ENCODE assay signal across 13 cellular contexts in genomic region chr1:87392241-87393192, GRCh38.
DNase-seq lines count a peak whose midpoint lies in the region; ATAC-seq, FAIRE-seq and TF ChIP-seq lines count a peak whose summit lies in the region.
"Had no signal": no experiment of that assay in that cellular context is flagged by ENCODE, and none has a peak within 500 bp of the region (broad histone marks: within the 10 kb centered on the region; RNA-seq: fewer than 3 reads in every experiment).

No MANE protein-coding gene starts in this region.

- intact Hi-C loops in Calu3 (cut with micrococcal nuclease; ENCODE audit: unreplicated experiment) = loop anchor here (2.0 kb wide), 1 partner anchor 62 kb away; no protein-coding TSS in a partner anchor

- H3K4me3 ChIP-seq in cardiac fibroblast (replicated peaks in 1 of 2; ENCODE audit: low read depth in 2 of 2, low read length in 2 of 2) (no peak overlapping the region), coronary artery (no peak overlapping the region)

- peaks cover 10% of the 10 kb centered on the region for H3K9me3 Mint-ChIP-seq in Calu3 (ENCODE audit: low read depth, unreplicated experiment)
- H3K9me3 Mint-ChIP-seq: activated naive CD8-positive, alpha-beta T cell treated with anti-CD3 and anti-CD28 coated beads, Interleukin-2, amount 10 ng/mL, durations not matched to agents 7 days and 5 days; CD4-positive, alpha-beta T cell had no signal

- no peak overlapping the region for H3K27ac ChIP-seq in coronary artery

- FAIRE-seq in GM19239 (lab: Jason Lieb, UNC) = no peak

- peaks cover 32% of the 10 kb centered on the region for H3K4me1 Mint-ChIP-seq in Calu3 (ENCODE audit: low read depth, unreplicated experiment)
- H3K4me1 Mint-ChIP-seq: activated naive CD8-positive, alpha-beta T cell treated with anti-CD3 and anti-CD28 coated beads, Interleukin-2, amount 10 ng/mL, durations not matched to agents 7 days and 5 days had no signal

- H3K36me3 Mint-ChIP-seq in Calu3 (ENCODE audit: insufficient read depth, unreplicated experiment) = peaks cover 6% of the 10 kb centered on the region
- H3K36me3 Mint-ChIP-seq: activated naive CD8-positive, alpha-beta T cell treated with anti-CD3 and anti-CD28 coated beads, Interleukin-2, amount 10 ng/mL, durations not matched to agents 7 days and 5 days had no signal

- no peaks in the 10 kb centered on the region for H3K27me3 Mint-ChIP-seq in Calu3 (ENCODE audit: unreplicated experiment)
- H3K27me3 Mint-ChIP-seq: CD4-positive, alpha-beta T cell had no signal

- H3K27ac Mint-ChIP-seq in Calu3 (ENCODE audit: unreplicated experiment) = peak overlapping the region; percentile 50
- H3K27ac Mint-ChIP-seq: activated naive CD8-positive, alpha-beta T cell treated with anti-CD3 and anti-CD28 coated beads, Interleukin-2, amount 10 ng/mL, durations not matched to agents 7 days and 5 days; CD4-positive, alpha-beta T cell had no signal

- DNase-seq in Calu3 (peak; percentile 39), LoVo (ENCODE audit: low spot score) (peak; percentile 63), cardiac fibroblast (ENCODE audit: low read depth in 2 of 2) (peak; percentile 51 to 69), mucosa of gallbladder (ENCODE audit: low spot score) (peak; percentile 12), coronary artery (ENCODE audit: low spot score) (no peak), OCI-M1 (lab: John Stamatoyannopoulos, UW) (no peak), GM19239 (ENCODE audit: insufficient read length, low spot score) (no peak)
- DNase-seq: activated CD4-positive, alpha-beta T cell treated with anti-CD3 and anti-CD28 coated beads, Interleukin-2, amount 50 U/mL, for 48 hours; activated naive CD8-positive, alpha-beta T cell treated with anti-CD3 and anti-CD28 coated beads, Interleukin-2, amount 10 ng/mL, durations not matched to agents 7 days and 5 days; CD4-positive, alpha-beta T cell; NCI-H187 treated with DMSO at 0.1 percent for 48 hours; substantia nigra had no signal

- ATAC-seq in HG02759 (IDR thresholded peaks at IDR 0.05; ENCODE audit: unreplicated experiment) = no peak

- TF ChIP-seq CTCF in Calu3 (IDR thresholded peaks at IDR 0.05; ENCODE audit: unreplicated experiment) (no peak), cardiac fibroblast (IDR thresholded peaks at IDR 0.05; ENCODE audit: low read depth, low read length) (no peak), coronary artery (IDR thresholded peaks at IDR 0.05) (no peak)

- H3K4me3 Mint-ChIP-seq in Calu3 (ENCODE audit: low read depth, unreplicated experiment) = peak overlapping the region; percentile 16
- H3K4me3 Mint-ChIP-seq: activated naive CD8-positive, alpha-beta T cell treated with anti-CD3 and anti-CD28 coated beads, Interleukin-2, amount 10 ng/mL, durations not matched to agents 7 days and 5 days; CD4-positive, alpha-beta T cell had no signal

- CTCF ChIA-PET in Calu3 (lab: Charles Lee) = interaction anchor here (0.6 kb wide), 1 partner anchor 63 kb away, joined by 7 read pairs; no protein-coding TSS in a partner anchor

- no TSS peak for BruUV-seq in Calu3 (replicated peaks; lab: Mats Ljungman, UMichigan)

Comparison
In these comparisons a context has a peak if more than half of its experiments do, and no peak if none do; other contexts are left out.
1. DNase-seq: peak in Calu3 (single experiment), LoVo (single experiment), cardiac fibroblast (2 of 2) and mucosa of gallbladder (single experiment); none in coronary artery (single experiment), OCI-M1 (single experiment) and GM19239 (single experiment).